11 cellular contexts compared by ENCODE assay signal in genomic region chr16:14097182-14097951, GRCh38. TPM values are rescaled to one million over a fixed set of nuclear protein-coding genes. Genes with fewer than 3 reads are reported as not detected.
A peak's percentile ranks its signal among the peaks of the same experiment; 100 is the strongest.
DNase-seq lines count a peak whose midpoint lies in the region; ATAC-seq, FAIRE-seq and TF ChIP-seq lines count a peak whose summit lies in the region.
"Had no signal": no experiment of that assay in that cellular context is flagged by ENCODE, and none has a peak within 500 bp of the region (broad histone marks: within the 10 kb centered on the region; RNA-seq: fewer than 3 reads in every experiment).

No MANE protein-coding gene starts in this region.

- no peak for TF ChIP-seq POLR2A in breast epithelium (IDR thresholded peaks at IDR 0.05)

- peaks cover 59% of the 10 kb centered on the region for H3K4me1 Mint-ChIP-seq in mesothelial cell of epicardium

- peak overlapping the region in 1 of 3 donors; percentile 10 for H3K4me3 ChIP-seq in breast epithelium
- no peak overlapping the region for H3K4me3 ChIP-seq in aorta (ENCODE audit: low read length in 2 of 2)
- H3K4me3 ChIP-seq: gastroesophageal sphincter had no signal

- DNase-seq in NCI-H1417 treated with DMSO at 0.1 percent for 48 hours (lab: John Stamatoyannopoulos, UW) (peak; percentile 86), breast epithelium (ENCODE audit: low spot score in 2 of 2) (peak in 1 of 2 donors; percentile 56), mesothelial cell of epicardium (ENCODE audit: low spot score in 2 of 2, unreplicated experiment in 2 of 2) (no peak), aorta (no peak), occipital lobe (lab: John Stamatoyannopoulos, UW) (no peak), urothelium cell line (ENCODE audit: low spot score) (no peak), NAMALWA (ENCODE audit: low spot score) (no peak)
- DNase-seq: naive B cell, T-helper 9 cell had no signal

- intact Hi-C loops in breast epithelium (cut with DNase I; ENCODE audit: low total_unique reads) (no loop called here), aorta (cut with DNase I) (no loop called here)

- no peak for TF ChIP-seq CTCF in 22Rv1 (IDR thresholded peaks at IDR 0.05)
- no peak for TF ChIP-seq CTCF in breast epithelium (IDR thresholded peaks at IDR 0.05)
- TF ChIP-seq CTCF in mesothelial cell of epicardium (IDR thresholded peaks at IDR 0.05; ENCODE audit: unreplicated experiment) = no peak

- no peak for FAIRE-seq in urothelium cell line (lab: Jason Lieb, UNC)

- H3K27ac ChIP-seq in 22Rv1 (peak overlapping the region; percentile 96), breast epithelium (peak overlapping the region; percentile 79 to 83), aorta (ENCODE audit: low read depth in 1 of 2, low read length in 2 of 2) (no peak overlapping the region)

- H3K27me3 Mint-ChIP-seq in mesothelial cell of epicardium (ENCODE audit: low read depth) = no peaks in the 10 kb centered on the region
- H3K27me3 Mint-ChIP-seq: naive B cell had no signal

- no peaks in the 10 kb centered on the region for H3K27me3 ChIP-seq in breast epithelium
- H3K27me3 ChIP-seq in aorta (ENCODE audit: control insufficient read depth in 1 of 2, insufficient read depth in 2 of 2, low read length in 1 of 2) = no peaks in the 10 kb centered on the region
- H3K27me3 ChIP-seq: gastroesophageal sphincter had no signal

- H3K4me1 ChIP-seq in breast epithelium (peaks cover 0 to 36% of the 10 kb centered on the region in 2 donors), aorta (ENCODE audit: control insufficient read depth in 1 of 2, insufficient read depth in 2 of 2, low read length in 2 of 2) (peaks cover 0 to 1% of the 10 kb centered on the region in 2 donors)

- H3K9me3 ChIP-seq in breast epithelium (no peaks in the 10 kb centered on the region), aorta (ENCODE audit: control insufficient read depth, low read length) (no peaks in the 10 kb centered on the region)
- H3K9me3 ChIP-seq: gastroesophageal sphincter had no signal

- peak overlapping the region; percentile 37 for H3K4me3 Mint-ChIP-seq in mesothelial cell of epicardium
- H3K4me3 Mint-ChIP-seq: naive B cell had no signal

- peak overlapping the region; percentile 86 for H3K27ac Mint-ChIP-seq in mesothelial cell of epicardium

- no peak for ATAC-seq in aorta (ENCODE audit: low FRiP score)
- ATAC-seq: gastroesophageal sphincter had no signal

- 82 to 83% methylated on average over 4 of the region's 4 CpGs for WGBS in aorta, 2 donors

- H3K36me3 ChIP-seq in breast epithelium (no peaks in the 10 kb centered on the region), aorta (ENCODE audit: control insufficient read depth in 1 of 2, insufficient read depth in 2 of 2, low read length in 1 of 2) (no peaks in the 10 kb centered on the region)
- H3K36me3 ChIP-seq: gastroesophageal sphincter had no signal

- peaks cover 11% of the 10 kb centered on the region for H3K36me3 Mint-ChIP-seq in mesothelial cell of epicardium
- H3K36me3 Mint-ChIP-seq: naive B cell had no signal

- H3K9me3 Mint-ChIP-seq in mesothelial cell of epicardium = peaks cover 13% of the 10 kb centered on the region

RNA-seq across cellular contexts. Expression of gene MRTFB, which starts 26.2 kb away (rescaled TPM):
- 100 to 1,000 TPM in 1 of 3 donors, 10 to 100 TPM in 2; 49.9 to 115 (median 83.6) TPM for total RNA-seq in breast epithelium
- 74.7 to 77.5 TPM (median 75.6 TPM) in 3 replicates for total RNA-seq in mesothelial cell of epicardium
- total RNA-seq in aorta = 100 to 1,000 TPM in 1 of 2 donors, 10 to 100 TPM in 1; 61.1 to 108 TPM
- polyA plus RNA-seq in aorta = 1 to 10 TPM; 6.2 to 7.5 TPM
- 36.3 TPM for total RNA-seq in occipital lobe

Comparison
In these comparisons a context has a peak if more than half of its experiments do, and no peak if none do; other contexts are left out.
1. H3K27ac ChIP-seq: peak in 22Rv1 (single experiment) and breast epithelium (2 of 2); none in aorta (0 of 2).